ENCODE assay signal across 16 cellular contexts in genomic region chr9:121945849-121946248, GRCh38.
A peak's percentile ranks its signal among the peaks of the same experiment; 100 is the strongest.
DNase-seq lines count a peak whose midpoint lies in the region; ATAC-seq, FAIRE-seq and TF ChIP-seq lines count a peak whose summit lies in the region.
"Had no signal": no experiment of that assay in that cellular context is flagged by ENCODE, and none has a peak within 500 bp of the region (broad histone marks: within the 10 kb centered on the region; RNA-seq: fewer than 3 reads in every experiment).

No MANE protein-coding gene starts in this region.

- H3K27ac Mint-ChIP-seq in activated naive CD8-positive, alpha-beta T cell treated with anti-CD3 and anti-CD28 coated beads, Interleukin-2, amount 50 U/mL, for 24 hours: no peak overlapping the region
- H3K27ac Mint-ChIP-seq: activated CD8-positive, alpha-beta memory T cell treated with anti-CD3 and anti-CD28 coated beads, Interleukin-2, amount 10 ng/mL, durations not matched to agents 7 days and 5 days; activated naive CD8-positive, alpha-beta T cell had no signal

- DNase-seq in NCI-H226 (peak; percentile 73), bronchial epithelial cell (ENCODE audit: low read depth) (peak; percentile 33), kidney tubule cell (ENCODE audit: low spot score) (peak; percentile 67), kidney (no peak)
- DNase-seq in activated naive CD8-positive, alpha-beta T cell treated with anti-CD3 and anti-CD28 coated beads, Interleukin-2, amount 50 U/mL, for 24 hours: no peak
- DNase-seq in effector CD8-positive, alpha-beta T cell (lab: John Stamatoyannopoulos, UW): no peak
- DNase-seq: activated CD8-positive, alpha-beta memory T cell treated with anti-CD3 and anti-CD28 coated beads, Interleukin-2, amount 10 ng/mL, durations not matched to agents 7 days and 5 days; cortex of kidney; islet precursor cell; NCI-H2029 treated with DMSO at 0.1 percent for 48 hours; stimulated activated CD8-positive, alpha-beta memory T cell treated with anti-CD3 and anti-CD28 coated beads, Interleukin-4, amount 100 ng/mL, for 48 hours had no signal

- TF ChIP-seq CTCF in bronchial epithelial cell (IDR thresholded peaks at IDR 0.05; ENCODE audit: insufficient read depth, low read length, severe bottlenecking) (no peak), kidney (IDR thresholded peaks at IDR 0.05; ENCODE audit: borderline replicate concordance, extremely low read depth, insufficient read depth) (no peak)

- H3K9me3 ChIP-seq in BLaER1 (no peaks in the 10 kb centered on the region), kidney (ENCODE audit: control insufficient read depth in 1 of 2, low read length in 2 of 2) (no peaks in the 10 kb centered on the region)
- H3K9me3 ChIP-seq: SJSA1 had no signal

- intact Hi-C loops in kidney (cut with DNase I): no loop called here

- H4K20me1 ChIP-seq in BLaER1: no peaks in the 10 kb centered on the region

- FAIRE-seq in bronchial epithelial cell (lab: Jason Lieb, UNC) (no peak), kidney (lab: Jason Lieb, UNC) (no peak)
- FAIRE-seq: GM19239 had no signal

- H3K36me3 ChIP-seq in BLaER1 (no peaks in the 10 kb centered on the region), bronchial epithelial cell (ENCODE audit: control insufficient read depth, insufficient read depth, low read length) (peaks cover 2% of the 10 kb centered on the region), kidney (ENCODE audit: control insufficient read depth in 1 of 2, insufficient read depth in 2 of 2, low read length in 2 of 2) (no peaks in the 10 kb centered on the region)
- H3K36me3 ChIP-seq: SJSA1 had no signal

- H3K27ac ChIP-seq in BLaER1 (peak overlapping the region; percentile 15; the same call in 1 of the 2 replicates), kidney (ENCODE audit: low read depth in 2 of 2, low read length in 2 of 2) (no peak overlapping the region)
- H3K27ac ChIP-seq: SJSA1 had no signal

- peak overlapping the region; percentile 70 for H3K4me2 ChIP-seq in BLaER1

- no peaks in the 10 kb centered on the region for H3K27me3 Mint-ChIP-seq in activated naive CD8-positive, alpha-beta T cell treated with anti-CD3 and anti-CD28 coated beads, Interleukin-2, amount 50 U/mL, for 24 hours
- H3K27me3 Mint-ChIP-seq: activated CD8-positive, alpha-beta memory T cell treated with anti-CD3 and anti-CD28 coated beads, Interleukin-2, amount 10 ng/mL, durations not matched to agents 7 days and 5 days; activated naive CD8-positive, alpha-beta T cell had no signal

- ATAC-seq in HG02678 (IDR thresholded peaks at IDR 0.05; ENCODE audit: unreplicated experiment): no peak
- no peak for ATAC-seq in activated naive CD8-positive, alpha-beta T cell treated with anti-CD3 and anti-CD28 coated beads, Interleukin-2, amount 50 U/mL, for 24 hours
- ATAC-seq: activated CD8-positive, alpha-beta memory T cell treated with anti-CD3 and anti-CD28 coated beads, Interleukin-2, amount 10 ng/mL, durations not matched to agents 7 days and 5 days had no signal

- H3K27me3 ChIP-seq in BLaER1 (no peaks in the 10 kb centered on the region), bronchial epithelial cell (ENCODE audit: control insufficient read depth, insufficient read depth, low read length) (no peaks in the 10 kb centered on the region)
- H3K27me3 ChIP-seq: SJSA1 had no signal

- H3K4me1 Mint-ChIP-seq in activated naive CD8-positive, alpha-beta T cell treated with anti-CD3 and anti-CD28 coated beads, Interleukin-2, amount 50 U/mL, for 24 hours: no peaks in the 10 kb centered on the region
- H3K4me1 Mint-ChIP-seq: activated CD8-positive, alpha-beta memory T cell treated with anti-CD3 and anti-CD28 coated beads, Interleukin-2, amount 10 ng/mL, durations not matched to agents 7 days and 5 days had no signal

- no peak overlapping the region for H3K9ac ChIP-seq in BLaER1
- no peak overlapping the region for H3K9ac ChIP-seq in kidney (ENCODE audit: low read length in 2 of 2)

- H3K9me3 Mint-ChIP-seq in activated naive CD8-positive, alpha-beta T cell treated with anti-CD3 and anti-CD28 coated beads, Interleukin-2, amount 50 U/mL, for 24 hours: no peaks in the 10 kb centered on the region

- H3K36me3 Mint-ChIP-seq in activated naive CD8-positive, alpha-beta T cell treated with anti-CD3 and anti-CD28 coated beads, Interleukin-2, amount 50 U/mL, for 24 hours (ENCODE audit: low read depth): peaks cover 3% of the 10 kb centered on the region
- H3K36me3 Mint-ChIP-seq: activated CD8-positive, alpha-beta memory T cell treated with anti-CD3 and anti-CD28 coated beads, Interleukin-2, amount 10 ng/mL, durations not matched to agents 7 days and 5 days had no signal

- no peak overlapping the region for H3K4me3 Mint-ChIP-seq in activated naive CD8-positive, alpha-beta T cell treated with anti-CD3 and anti-CD28 coated beads, Interleukin-2, amount 50 U/mL, for 24 hours
- H3K4me3 Mint-ChIP-seq: activated CD8-positive, alpha-beta memory T cell treated with anti-CD3 and anti-CD28 coated beads, Interleukin-2, amount 10 ng/mL, durations not matched to agents 7 days and 5 days; activated naive CD8-positive, alpha-beta T cell had no signal

- H3K4me3 ChIP-seq in BLaER1 (no peak overlapping the region), bronchial epithelial cell (ENCODE audit: low read depth, low read length) (no peak overlapping the region), kidney (ENCODE audit: low read length in 2 of 2) (no peak overlapping the region)
- H3K4me3 ChIP-seq: SJSA1 had no signal

- H3K4me1 ChIP-seq in BLaER1: peaks cover 84% of the 10 kb centered on the region
- H3K4me1 ChIP-seq in kidney (ENCODE audit: control insufficient read depth in 1 of 2, insufficient read depth in 1 of 2, low read depth in 1 of 2, low read length in 2 of 2): peaks cover 0 to 2% of the 10 kb centered on the region in 2 donors

Comparison
In these comparisons a context has a peak if more than half of its experiments do, and no peak if none do; other contexts are left out.
1. DNase-seq: peak in NCI-H226 (single experiment), bronchial epithelial cell (single experiment) and kidney tubule cell (single experiment); none in kidney (single experiment), activated naive CD8-positive, alpha-beta T cell treated with anti-CD3 and anti-CD28 coated beads, Interleukin-2, amount 50 U/mL, for 24 hours (single experiment) and effector CD8-positive, alpha-beta T cell (single experiment).